In the genomic region with DNA sequence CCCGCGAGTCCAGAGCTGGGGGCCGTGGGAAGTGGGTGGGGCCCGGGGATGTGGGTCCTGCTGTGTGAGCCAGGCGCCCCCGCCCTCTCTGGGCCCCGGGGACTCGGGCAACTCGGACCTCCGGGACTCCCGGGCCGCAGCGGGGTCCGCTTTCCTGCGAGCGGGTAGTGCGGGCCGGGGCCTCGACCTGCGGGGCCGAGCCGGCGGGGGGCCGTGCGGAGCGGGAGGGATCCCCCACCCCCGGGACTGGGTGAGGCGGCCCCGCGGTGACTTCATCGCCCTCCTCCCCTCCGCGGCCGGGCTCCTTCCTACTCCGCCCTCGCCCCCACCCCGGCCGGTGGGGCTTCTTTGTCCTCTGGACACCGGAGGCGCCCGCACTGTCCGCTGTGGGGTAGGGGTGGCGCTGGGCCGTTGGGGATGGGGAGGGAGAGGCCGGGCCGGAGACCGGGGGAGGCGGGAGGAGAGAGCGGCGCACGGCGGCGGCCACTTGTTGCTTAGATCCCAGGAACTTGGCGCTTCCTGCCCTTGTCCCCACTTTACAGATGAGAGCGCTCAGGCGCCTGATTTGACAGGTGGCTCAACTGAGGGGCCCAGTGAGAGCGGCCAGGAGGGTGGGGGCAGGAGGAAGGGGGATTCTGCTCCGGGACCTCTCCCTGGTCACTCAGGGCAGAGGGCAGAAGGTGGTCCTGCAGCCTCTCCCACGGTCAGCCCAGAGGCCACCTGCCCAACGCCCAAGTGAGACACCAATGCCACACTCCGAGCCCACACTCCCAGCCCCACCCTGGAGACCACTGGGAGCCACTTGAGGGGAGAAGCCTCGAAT, we compare ENCODE assay signal across 1 cellular context.
TF ChIP-seq lines count a peak whose summit lies in the region.

No MANE protein-coding gene starts in this region.

TF ChIP-seq in HepG2, 621 proteins besides CTCF, POLR2A, EP300 and RAD21 (continued from another document and continues in another):
- TF ChIP-seq, protein P1, sequence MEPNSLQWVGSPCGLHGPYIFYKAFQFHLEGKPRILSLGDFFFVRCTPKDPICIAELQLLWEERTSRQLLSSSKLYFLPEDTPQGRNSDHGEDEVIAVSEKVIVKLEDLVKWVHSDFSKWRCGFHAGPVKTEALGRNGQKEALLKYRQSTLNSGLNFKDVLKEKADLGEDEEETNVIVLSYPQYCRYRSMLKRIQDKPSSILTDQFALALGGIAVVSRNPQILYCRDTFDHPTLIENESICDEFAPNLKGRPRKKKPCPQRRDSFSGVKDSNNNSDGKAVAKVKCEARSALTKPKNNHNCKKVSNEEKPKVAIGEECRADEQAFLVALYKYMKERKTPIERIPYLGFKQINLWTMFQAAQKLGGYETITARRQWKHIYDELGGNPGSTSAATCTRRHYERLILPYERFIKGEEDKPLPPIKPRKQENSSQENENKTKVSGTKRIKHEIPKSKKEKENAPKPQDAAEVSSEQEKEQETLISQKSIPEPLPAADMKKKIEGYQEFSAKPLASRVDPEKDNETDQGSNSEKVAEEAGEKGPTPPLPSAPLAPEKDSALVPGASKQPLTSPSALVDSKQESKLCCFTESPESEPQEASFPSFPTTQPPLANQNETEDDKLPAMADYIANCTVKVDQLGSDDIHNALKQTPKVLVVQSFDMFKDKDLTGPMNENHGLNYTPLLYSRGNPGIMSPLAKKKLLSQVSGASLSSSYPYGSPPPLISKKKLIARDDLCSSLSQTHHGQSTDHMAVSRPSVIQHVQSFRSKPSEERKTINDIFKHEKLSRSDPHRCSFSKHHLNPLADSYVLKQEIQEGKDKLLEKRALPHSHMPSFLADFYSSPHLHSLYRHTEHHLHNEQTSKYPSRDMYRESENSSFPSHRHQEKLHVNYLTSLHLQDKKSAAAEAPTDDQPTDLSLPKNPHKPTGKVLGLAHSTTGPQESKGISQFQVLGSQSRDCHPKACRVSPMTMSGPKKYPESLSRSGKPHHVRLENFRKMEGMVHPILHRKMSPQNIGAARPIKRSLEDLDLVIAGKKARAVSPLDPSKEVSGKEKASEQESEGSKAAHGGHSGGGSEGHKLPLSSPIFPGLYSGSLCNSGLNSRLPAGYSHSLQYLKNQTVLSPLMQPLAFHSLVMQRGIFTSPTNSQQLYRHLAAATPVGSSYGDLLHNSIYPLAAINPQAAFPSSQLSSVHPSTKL (CRISPR knock-in tag; IDR thresholded peaks at IDR 0.05), result no peak; the same call in 1 of the 2 replicates
- TF ChIP-seq, protein P2, sequence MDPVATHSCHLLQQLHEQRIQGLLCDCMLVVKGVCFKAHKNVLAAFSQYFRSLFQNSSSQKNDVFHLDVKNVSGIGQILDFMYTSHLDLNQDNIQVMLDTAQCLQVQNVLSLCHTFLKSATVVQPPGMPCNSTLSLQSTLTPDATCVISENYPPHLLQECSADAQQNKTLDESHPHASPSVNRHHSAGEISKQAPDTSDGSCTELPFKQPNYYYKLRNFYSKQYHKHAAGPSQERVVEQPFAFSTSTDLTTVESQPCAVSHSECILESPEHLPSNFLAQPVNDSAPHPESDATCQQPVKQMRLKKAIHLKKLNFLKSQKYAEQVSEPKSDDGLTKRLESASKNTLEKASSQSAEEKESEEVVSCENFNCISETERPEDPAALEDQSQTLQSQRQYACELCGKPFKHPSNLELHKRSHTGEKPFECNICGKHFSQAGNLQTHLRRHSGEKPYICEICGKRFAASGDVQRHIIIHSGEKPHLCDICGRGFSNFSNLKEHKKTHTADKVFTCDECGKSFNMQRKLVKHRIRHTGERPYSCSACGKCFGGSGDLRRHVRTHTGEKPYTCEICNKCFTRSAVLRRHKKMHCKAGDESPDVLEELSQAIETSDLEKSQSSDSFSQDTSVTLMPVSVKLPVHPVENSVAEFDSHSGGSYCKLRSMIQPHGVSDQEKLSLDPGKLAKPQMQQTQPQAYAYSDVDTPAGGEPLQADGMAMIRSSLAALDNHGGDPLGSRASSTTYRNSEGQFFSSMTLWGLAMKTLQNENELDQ (CRISPR knock-in tag; IDR thresholded peaks at IDR 0.05; ENCODE audit: borderline replicate concordance), result no peak
- TF ChIP-seq U2AF1 (optimal IDR thresholded peaks at IDR 0.05; ENCODE audit: low read depth, low read length), result no peak
- no peak for TF ChIP-seq MIER2 (CRISPR knock-in tag; IDR thresholded peaks at IDR 0.05)
- no peak for TF ChIP-seq GABPA (IDR thresholded peaks at IDR 0.05; ENCODE audit: low read depth, low read length)
- TF ChIP-seq GABPA (CRISPR knock-in tag; IDR thresholded peaks at IDR 0.05; ENCODE audit: low read depth), result no peak
- TF ChIP-seq ZNF672 (CRISPR knock-in tag; IDR thresholded peaks at IDR 0.05), result no peak
- TF ChIP-seq JUN (CRISPR knock-in tag; IDR thresholded peaks at IDR 0.05), result no peak
- TF ChIP-seq ZSCAN22 (CRISPR knock-in tag; IDR thresholded peaks at IDR 0.05), result no peak
- TF ChIP-seq ZNF263 (CRISPR knock-in tag; IDR thresholded peaks at IDR 0.05), result peak; percentile 20; the same call in 1 of the 2 replicates
- TF ChIP-seq MEIS2 (CRISPR knock-in tag; IDR thresholded peaks at IDR 0.05), result peak; percentile 79
- no peak for TF ChIP-seq ZNF207 (IDR thresholded peaks at IDR 0.05; ENCODE audit: borderline replicate concordance)
- TF ChIP-seq, protein P3, sequence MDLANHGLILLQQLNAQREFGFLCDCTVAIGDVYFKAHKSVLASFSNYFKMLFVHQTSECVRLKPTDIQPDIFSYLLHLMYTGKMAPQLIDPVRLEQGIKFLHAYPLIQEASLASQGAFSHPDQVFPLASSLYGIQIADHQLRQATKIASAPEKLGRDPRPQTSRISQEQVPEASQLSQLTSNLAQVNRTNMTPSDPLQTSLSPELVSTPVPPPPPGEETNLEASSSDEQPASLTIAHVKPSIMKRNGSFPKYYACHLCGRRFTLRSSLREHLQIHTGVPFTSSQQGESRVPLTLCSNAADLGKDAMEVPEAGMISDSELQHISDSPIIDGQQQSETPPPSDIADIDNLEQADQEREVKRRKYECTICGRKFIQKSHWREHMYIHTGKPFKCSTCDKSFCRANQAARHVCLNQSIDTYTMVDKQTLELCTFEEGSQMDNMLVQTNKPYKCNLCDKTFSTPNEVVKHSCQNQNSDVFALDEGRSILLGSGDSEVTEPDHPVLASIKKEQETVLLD (CRISPR knock-in tag; IDR thresholded peaks at IDR 0.05; ENCODE audit: low read depth), result no peak
- no peak for TF ChIP-seq ZNF333 (CRISPR knock-in tag; IDR thresholded peaks at IDR 0.05; ENCODE audit: borderline replicate concordance)
- TF ChIP-seq, protein P4, sequence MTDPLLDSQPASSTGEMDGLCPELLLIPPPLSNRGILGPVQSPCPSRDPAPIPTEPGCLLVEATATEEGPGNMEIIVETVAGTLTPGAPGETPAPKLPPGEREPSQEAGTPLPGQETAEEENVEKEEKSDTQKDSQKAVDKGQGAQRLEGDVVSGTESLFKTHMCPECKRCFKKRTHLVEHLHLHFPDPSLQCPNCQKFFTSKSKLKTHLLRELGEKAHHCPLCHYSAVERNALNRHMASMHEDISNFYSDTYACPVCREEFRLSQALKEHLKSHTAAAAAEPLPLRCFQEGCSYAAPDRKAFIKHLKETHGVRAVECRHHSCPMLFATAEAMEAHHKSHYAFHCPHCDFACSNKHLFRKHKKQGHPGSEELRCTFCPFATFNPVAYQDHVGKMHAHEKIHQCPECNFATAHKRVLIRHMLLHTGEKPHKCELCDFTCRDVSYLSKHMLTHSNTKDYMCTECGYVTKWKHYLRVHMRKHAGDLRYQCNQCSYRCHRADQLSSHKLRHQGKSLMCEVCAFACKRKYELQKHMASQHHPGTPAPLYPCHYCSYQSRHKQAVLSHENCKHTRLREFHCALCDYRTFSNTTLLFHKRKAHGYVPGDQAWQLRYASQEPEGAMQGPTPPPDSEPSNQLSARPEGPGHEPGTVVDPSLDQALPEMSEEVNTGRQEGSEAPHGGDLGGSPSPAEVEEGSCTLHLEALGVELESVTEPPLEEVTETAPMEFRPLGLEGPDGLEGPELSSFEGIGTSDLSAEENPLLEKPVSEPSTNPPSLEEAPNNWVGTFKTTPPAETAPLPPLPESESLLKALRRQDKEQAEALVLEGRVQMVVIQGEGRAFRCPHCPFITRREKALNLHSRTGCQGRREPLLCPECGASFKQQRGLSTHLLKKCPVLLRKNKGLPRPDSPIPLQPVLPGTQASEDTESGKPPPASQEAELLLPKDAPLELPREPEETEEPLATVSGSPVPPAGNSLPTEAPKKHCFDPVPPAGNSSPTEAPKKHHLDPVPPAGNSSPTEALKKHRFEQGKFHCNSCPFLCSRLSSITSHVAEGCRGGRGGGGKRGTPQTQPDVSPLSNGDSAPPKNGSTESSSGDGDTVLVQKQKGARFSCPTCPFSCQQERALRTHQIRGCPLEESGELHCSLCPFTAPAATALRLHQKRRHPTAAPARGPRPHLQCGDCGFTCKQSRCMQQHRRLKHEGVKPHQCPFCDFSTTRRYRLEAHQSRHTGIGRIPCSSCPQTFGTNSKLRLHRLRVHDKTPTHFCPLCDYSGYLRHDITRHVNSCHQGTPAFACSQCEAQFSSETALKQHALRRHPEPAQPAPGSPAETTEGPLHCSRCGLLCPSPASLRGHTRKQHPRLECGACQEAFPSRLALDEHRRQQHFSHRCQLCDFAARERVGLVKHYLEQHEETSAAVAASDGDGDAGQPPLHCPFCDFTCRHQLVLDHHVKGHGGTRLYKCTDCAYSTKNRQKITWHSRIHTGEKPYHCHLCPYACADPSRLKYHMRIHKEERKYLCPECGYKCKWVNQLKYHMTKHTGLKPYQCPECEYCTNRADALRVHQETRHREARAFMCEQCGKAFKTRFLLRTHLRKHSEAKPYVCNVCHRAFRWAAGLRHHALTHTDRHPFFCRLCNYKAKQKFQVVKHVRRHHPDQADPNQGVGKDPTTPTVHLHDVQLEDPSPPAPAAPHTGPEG (CRISPR knock-in tag; IDR thresholded peaks at IDR 0.05), result no peak
- no peak for TF ChIP-seq SMC3 (IDR thresholded peaks at IDR 0.05; ENCODE audit: low read length)
- TF ChIP-seq ZNF558 (CRISPR knock-in tag; IDR thresholded peaks at IDR 0.05; ENCODE audit: borderline replicate concordance), result no peak
- TF ChIP-seq, protein P5, sequence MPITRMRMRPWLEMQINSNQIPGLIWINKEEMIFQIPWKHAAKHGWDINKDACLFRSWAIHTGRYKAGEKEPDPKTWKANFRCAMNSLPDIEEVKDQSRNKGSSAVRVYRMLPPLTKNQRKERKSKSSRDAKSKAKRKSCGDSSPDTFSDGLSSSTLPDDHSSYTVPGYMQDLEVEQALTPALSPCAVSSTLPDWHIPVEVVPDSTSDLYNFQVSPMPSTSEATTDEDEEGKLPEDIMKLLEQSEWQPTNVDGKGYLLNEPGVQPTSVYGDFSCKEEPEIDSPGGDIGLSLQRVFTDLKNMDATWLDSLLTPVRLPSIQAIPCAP (CRISPR knock-in tag; IDR thresholded peaks at IDR 0.05; ENCODE audit: low read depth), result no peak
- peak; percentile 23; the same call in 1 of the 2 replicates for TF ChIP-seq DMAP1 (CRISPR knock-in tag; IDR thresholded peaks at IDR 0.05)
- TF ChIP-seq, protein P6, sequence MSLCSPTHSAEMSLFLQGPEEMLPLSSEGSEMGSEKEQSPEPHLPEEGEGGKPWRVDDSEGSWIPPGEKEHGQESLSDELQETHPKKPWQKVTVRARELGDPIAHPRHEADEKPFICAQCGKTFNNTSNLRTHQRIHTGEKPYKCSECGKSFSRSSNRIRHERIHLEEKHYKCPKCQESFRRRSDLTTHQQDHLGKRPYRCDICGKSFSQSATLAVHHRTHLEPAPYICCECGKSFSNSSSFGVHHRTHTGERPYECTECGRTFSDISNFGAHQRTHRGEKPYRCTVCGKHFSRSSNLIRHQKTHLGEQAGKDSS (CRISPR knock-in tag; IDR thresholded peaks at IDR 0.05; ENCODE audit: borderline replicate concordance, low read depth), result no peak
- no peak for TF ChIP-seq SP1 (IDR thresholded peaks at IDR 0.05)
- TF ChIP-seq SP1 (CRISPR knock-in tag; IDR thresholded peaks at IDR 0.05), result 0 out of 2 replicates have a peak, but pooled peaks have one; percentile 6
- TF ChIP-seq ZNF10 (CRISPR knock-in tag; IDR thresholded peaks at IDR 0.05; ENCODE audit: borderline replicate concordance, low read depth), result no peak
- TF ChIP-seq ZNF766 (CRISPR knock-in tag; IDR thresholded peaks at IDR 0.05; ENCODE audit: borderline replicate concordance), result no peak
- TF ChIP-seq, protein P7, sequence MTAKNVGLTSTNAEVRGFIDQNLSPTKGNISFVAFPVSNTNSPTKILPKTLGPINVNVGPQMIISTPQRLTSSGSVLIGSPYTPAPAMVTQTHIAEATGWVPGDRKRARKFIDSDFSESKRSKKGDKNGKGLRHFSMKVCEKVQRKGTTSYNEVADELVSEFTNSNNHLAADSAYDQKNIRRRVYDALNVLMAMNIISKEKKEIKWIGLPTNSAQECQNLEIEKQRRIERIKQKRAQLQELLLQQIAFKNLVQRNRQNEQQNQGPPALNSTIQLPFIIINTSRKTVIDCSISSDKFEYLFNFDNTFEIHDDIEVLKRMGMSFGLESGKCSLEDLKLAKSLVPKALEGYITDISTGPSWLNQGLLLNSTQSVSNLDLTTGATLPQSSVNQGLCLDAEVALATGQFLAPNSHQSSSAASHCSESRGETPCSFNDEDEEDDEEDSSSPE (CRISPR knock-in tag; IDR thresholded peaks at IDR 0.05), result no peak
- TF ChIP-seq NFYC (CRISPR knock-in tag; IDR thresholded peaks at IDR 0.05), result no peak
- no peak for TF ChIP-seq SIN3B (IDR thresholded peaks at IDR 0.05; ENCODE audit: low read length)
- TF ChIP-seq ZNF772 (CRISPR knock-in tag; IDR thresholded peaks at IDR 0.05), result no peak
- no peak for TF ChIP-seq ZNF235 (CRISPR knock-in tag; IDR thresholded peaks at IDR 0.05; ENCODE audit: borderline replicate concordance)
- no peak for TF ChIP-seq ZNF331 (CRISPR knock-in tag; IDR thresholded peaks at IDR 0.05)
- no peak for TF ChIP-seq ZNF12 (CRISPR knock-in tag; IDR thresholded peaks at IDR 0.05)
- TF ChIP-seq TCF12 (IDR thresholded peaks at IDR 0.05), result no peak
- no peak for TF ChIP-seq TCF12 (CRISPR knock-in tag; IDR thresholded peaks at IDR 0.05)
- TF ChIP-seq AGO1 (IDR thresholded peaks at IDR 0.05; ENCODE audit: low read depth, low read length, poor library complexity, severe bottlenecking), result peak; percentile 34
- no peak for TF ChIP-seq CENPX (CRISPR knock-in tag; IDR thresholded peaks at IDR 0.05)
